Comparison of ENCODE assay signal across 8 cellular contexts in the genomic region with DNA sequence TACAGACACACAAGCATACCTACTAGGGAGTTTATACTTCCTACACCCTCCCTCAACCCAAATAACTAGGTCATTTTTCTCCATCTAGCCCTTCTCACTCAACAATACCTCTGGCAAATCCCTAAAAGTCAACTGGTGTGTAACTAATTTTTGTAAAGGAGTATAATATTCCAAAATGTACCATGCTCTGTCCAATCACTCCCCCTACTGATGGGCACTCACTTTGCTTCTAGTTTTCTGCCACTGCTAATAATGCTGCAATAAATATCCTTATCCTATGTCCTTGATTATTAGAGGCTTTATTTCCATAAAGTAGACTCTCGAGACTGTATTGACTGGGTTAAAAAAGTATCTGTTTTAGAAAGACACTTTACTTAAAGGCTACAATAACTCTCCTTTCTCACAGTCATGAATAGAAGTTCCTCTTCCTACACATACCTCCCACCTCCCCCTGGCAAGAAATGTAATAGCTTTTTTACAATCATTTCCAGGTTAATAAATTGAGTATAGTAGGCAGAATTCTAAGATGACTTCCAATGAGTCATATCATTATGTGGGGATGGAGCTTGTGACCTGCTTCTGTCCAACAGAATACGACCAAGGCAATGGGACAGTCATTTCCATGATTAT. TPM values are rescaled to one million over a fixed set of nuclear protein-coding genes. Genes with fewer than 3 reads are reported as not detected.
A peak's percentile ranks its signal among the peaks of the same experiment; 100 is the strongest.
DNase-seq lines count a peak whose midpoint lies in the region; ATAC-seq and TF ChIP-seq lines count a peak whose summit lies in the region.

No MANE protein-coding gene starts in this region.

- peak overlapping the region; percentile 13 for H3K27ac Mint-ChIP-seq in endothelial cell (ENCODE audit: unreplicated experiment)
- no peak overlapping the region for H3K27ac Mint-ChIP-seq in effector memory CD8-positive, alpha-beta T cell

- no peak for ATAC-seq in effector memory CD8-positive, alpha-beta T cell (replicated peaks)
- ATAC-seq in activated T-cell treated with anti-CD3 and anti-CD28 coated beads, Interleukin-2, amount 50 U/mL, for 4 hours = no peak

- no peaks in the 10 kb centered on the region for H3K36me3 Mint-ChIP-seq in endothelial cell (ENCODE audit: low read depth, unreplicated experiment)
- H3K36me3 Mint-ChIP-seq in effector memory CD8-positive, alpha-beta T cell (ENCODE audit: insufficient read depth) = peaks cover 18% of the 10 kb centered on the region
- peaks cover 27% of the 10 kb centered on the region for H3K36me3 Mint-ChIP-seq in activated T-cell treated with anti-CD3 and anti-CD28 coated beads, Interleukin-2, amount 50 U/mL, for 4 hours (ENCODE audit: insufficient read depth)

- H3K4me1 Mint-ChIP-seq in endothelial cell (ENCODE audit: unreplicated experiment) = peaks cover 20% of the 10 kb centered on the region
- H3K4me1 Mint-ChIP-seq in effector memory CD8-positive, alpha-beta T cell (ENCODE audit: low read depth in 2 of 2) = no peaks in the 10 kb centered on the region
- H3K4me1 Mint-ChIP-seq in activated T-cell treated with anti-CD3 and anti-CD28 coated beads, Interleukin-2, amount 50 U/mL, for 4 hours (ENCODE audit: low read depth) = peaks cover 16% of the 10 kb centered on the region

- DNase-seq in NCI-H2107 treated with DMSO at 0.1 percent for 48 hours (lab: John Stamatoyannopoulos, UW; ENCODE audit: unreplicated experiment) = peak; percentile 48
- DNase-seq in NCI-H2107 (lab: John Stamatoyannopoulos, UW) = no peak
- peak; percentile 23 for DNase-seq in NCI-H446 treated with DMSO at 0.1 percent for 48 hours (lab: John Stamatoyannopoulos, UW)
- peak; percentile 27 for DNase-seq in endothelial cell (ENCODE audit: low spot score)
- peak; percentile 38 for DNase-seq in retina
- DNase-seq in activated CD8-positive, alpha-beta memory T cell treated with anti-CD3 and anti-CD28 coated beads for 24 hours = no peak
- no peak for DNase-seq in effector memory CD8-positive, alpha-beta T cell
- DNase-seq in activated T-cell treated with anti-CD3 and anti-CD28 coated beads, Interleukin-2, amount 50 U/mL, for 4 hours = no peak

- H3K9me3 Mint-ChIP-seq in endothelial cell (ENCODE audit: unreplicated experiment) = no peaks in the 10 kb centered on the region
- no peaks in the 10 kb centered on the region for H3K9me3 Mint-ChIP-seq in effector memory CD8-positive, alpha-beta T cell
- no peaks in the 10 kb centered on the region for H3K9me3 Mint-ChIP-seq in activated T-cell treated with anti-CD3 and anti-CD28 coated beads, Interleukin-2, amount 50 U/mL, for 4 hours

- H3K4me3 Mint-ChIP-seq in endothelial cell (ENCODE audit: unreplicated experiment) = no peak overlapping the region
- no peak overlapping the region for H3K4me3 Mint-ChIP-seq in effector memory CD8-positive, alpha-beta T cell
- H3K4me3 Mint-ChIP-seq in activated T-cell treated with anti-CD3 and anti-CD28 coated beads, Interleukin-2, amount 50 U/mL, for 4 hours = no peak overlapping the region

- TF ChIP-seq CTCF in endothelial cell (IDR thresholded peaks at IDR 0.05; ENCODE audit: unreplicated experiment) = peak; percentile 47

- H3K27me3 Mint-ChIP-seq in endothelial cell (ENCODE audit: unreplicated experiment) = no peaks in the 10 kb centered on the region
- H3K27me3 Mint-ChIP-seq in effector memory CD8-positive, alpha-beta T cell = no peaks in the 10 kb centered on the region
- H3K27me3 Mint-ChIP-seq in activated T-cell treated with anti-CD3 and anti-CD28 coated beads, Interleukin-2, amount 50 U/mL, for 4 hours (ENCODE audit: low read depth) = no peaks in the 10 kb centered on the region

RNA-seq across cellular contexts. Expression of gene SHQ1, which starts 30.0 kb away (rescaled TPM):
- total RNA-seq in endothelial cell (ENCODE audit: unreplicated experiment) = 26.9 TPM
- total RNA-seq in activated T-cell treated with anti-CD3 and anti-CD28 coated beads, Interleukin-2, amount 50 U/mL, for 4 hours = 10 to 100 TPM; 39.2 to 52.1 (median 44.4) TPM

Comparison
In these comparisons a context has a peak if more than half of its experiments do, and no peak if none do; other contexts are left out.
1. DNase-seq: peak in NCI-H2107 treated with DMSO at 0.1 percent for 48 hours (single experiment), NCI-H446 treated with DMSO at 0.1 percent for 48 hours (single experiment), endothelial cell (single experiment) and retina (single experiment); none in NCI-H2107 (single experiment), activated CD8-positive, alpha-beta memory T cell treated with anti-CD3 and anti-CD28 coated beads for 24 hours (single experiment), effector memory CD8-positive, alpha-beta T cell (0 of 3) and activated T-cell treated with anti-CD3 and anti-CD28 coated beads, Interleukin-2, amount 50 U/mL, for 4 hours (single experiment).